ENCODE assay signal across 13 cellular contexts in genomic region chr22:40209945-40210485, GRCh38. TPM values are rescaled to one million over a fixed set of nuclear protein-coding genes. Genes with fewer than 3 reads are reported as not detected.
DNase-seq lines count a peak whose midpoint lies in the region; ATAC-seq and TF ChIP-seq lines count a peak whose summit lies in the region.
"Had no signal": no experiment of that assay in that cellular context is flagged by ENCODE, and none has a peak within 500 bp of the region (broad histone marks: within the 10 kb centered on the region; RNA-seq: fewer than 3 reads in every experiment).

No MANE protein-coding gene starts in this region.

- no peak overlapping the region for H3K4me3 ChIP-seq in gastroesophageal sphincter
- no peak overlapping the region for H3K4me3 ChIP-seq in sigmoid colon
- H3K4me3 ChIP-seq: adrenal gland, colonic mucosa, esophagus muscularis mucosa had no signal

- no peak overlapping the region for H3K4me3 Mint-ChIP-seq in activated naive CD4-positive, alpha-beta T cell treated with anti-CD3 and anti-CD28 coated beads for 36 hours
- H3K4me3 Mint-ChIP-seq in T-cell, result peak overlapping the region in 1 of 3 donors; percentile 67
- no peak overlapping the region for H3K4me3 Mint-ChIP-seq in glutamatergic neuron (ENCODE audit: unreplicated experiment)

- H3K27ac ChIP-seq in gastroesophageal sphincter, result peak overlapping the region in 1 of 4 donors; percentile 9
- no peak overlapping the region for H3K27ac ChIP-seq in sigmoid colon
- H3K27ac ChIP-seq: adrenal gland, colonic mucosa had no signal

- H3K9me3 Mint-ChIP-seq in activated naive CD4-positive, alpha-beta T cell treated with anti-CD3 and anti-CD28 coated beads, Interleukin-2, amount 50 U/mL, for 72 hours, result no peaks in the 10 kb centered on the region
- no peaks in the 10 kb centered on the region for H3K9me3 Mint-ChIP-seq in activated naive CD4-positive, alpha-beta T cell treated with anti-CD3 and anti-CD28 coated beads for 36 hours
- H3K9me3 Mint-ChIP-seq in T-cell, result no peaks in the 10 kb centered on the region
- H3K9me3 Mint-ChIP-seq in glutamatergic neuron (ENCODE audit: unreplicated experiment), result peaks cover 1% of the 10 kb centered on the region

- no peak for TF ChIP-seq EP300 in gastroesophageal sphincter (IDR thresholded peaks at IDR 0.05)
- no peak for TF ChIP-seq EP300 in sigmoid colon (IDR thresholded peaks at IDR 0.05)

- no peak for TF ChIP-seq CTCF in glutamatergic neuron (IDR thresholded peaks at IDR 0.05; ENCODE audit: partially characterized antibody, unreplicated experiment)
- no peak for TF ChIP-seq CTCF in gastroesophageal sphincter (IDR thresholded peaks at IDR 0.05)
- no peak for TF ChIP-seq CTCF in sigmoid colon (IDR thresholded peaks at IDR 0.05)

- intact Hi-C loops in activated naive CD4-positive, alpha-beta T cell treated with anti-CD3 and anti-CD28 coated beads for 36 hours (cut with micrococcal nuclease), result no loop called here
- intact Hi-C loops in sigmoid colon (cut with DNase I), result no loop called here

- CTCF ChIA-PET in activated naive CD4-positive, alpha-beta T cell treated with anti-CD3 and anti-CD28 coated beads for 36 hours (lab: Charles Lee), result interaction anchor here (0.8 to 0.9 kb wide), 2 partner anchors 138 to 171 kb away, joined by 3 to 4 read pairs; no protein-coding TSS in a partner anchor
- CTCF ChIA-PET in T-cell (lab: Charles Lee), result no interaction called here

- H3K27me3 ChIP-seq in gastroesophageal sphincter (no peaks in the 10 kb centered on the region), sigmoid colon (no peaks in the 10 kb centered on the region)
- H3K27me3 ChIP-seq: adrenal gland, colonic mucosa, esophagus muscularis mucosa had no signal

- DNase-seq in activated naive CD4-positive, alpha-beta T cell treated with anti-CD3 and anti-CD28 coated beads, Interleukin-2, amount 50 U/mL, for 72 hours (ENCODE audit: low spot score in 2 of 2), result no peak
- DNase-seq in activated naive CD4-positive, alpha-beta T cell treated with anti-CD3 and anti-CD28 coated beads for 36 hours, result no peak
- DNase-seq in T-cell (no peak), glutamatergic neuron (no peak), sigmoid colon (no peak)
- DNase-seq: colonic mucosa, GOT3, posterior cingulate gyrus had no signal

- H3K36me3 ChIP-seq in gastroesophageal sphincter (no peaks in the 10 kb centered on the region), sigmoid colon (no peaks in the 10 kb centered on the region)
- H3K36me3 ChIP-seq: adrenal gland, colonic mucosa, esophagus muscularis mucosa had no signal

- no peak for TF ChIP-seq POLR2A in gastroesophageal sphincter (IDR thresholded peaks at IDR 0.05)
- TF ChIP-seq POLR2A in sigmoid colon (IDR thresholded peaks at IDR 0.05), result no peak

- peak; percentile 28 to 86 for ATAC-seq in activated naive CD4-positive, alpha-beta T cell treated with anti-CD3 and anti-CD28 coated beads, Interleukin-2, amount 50 U/mL, for 72 hours
- peak; percentile 36 to 66 (median 51) for ATAC-seq in T-cell (replicated peaks in 1 of 4)
- ATAC-seq in GM18861 (IDR thresholded peaks at IDR 0.05; ENCODE audit: unreplicated experiment), result no peak
- ATAC-seq in gastroesophageal sphincter, result no peak
- ATAC-seq in GM19328 (IDR thresholded peaks at IDR 0.05; ENCODE audit: unreplicated experiment), result no peak

- peaks cover 67% of the 10 kb centered on the region for H3K4me1 Mint-ChIP-seq in activated naive CD4-positive, alpha-beta T cell treated with anti-CD3 and anti-CD28 coated beads for 36 hours (ENCODE audit: low read depth)
- H3K4me1 Mint-ChIP-seq in T-cell, result peaks cover 64 to 80% (median 79%) of the 10 kb centered on the region in 3 donors
- peaks cover 27% of the 10 kb centered on the region for H3K4me1 Mint-ChIP-seq in glutamatergic neuron (ENCODE audit: low read depth, unreplicated experiment)

- POLR2A ChIA-PET in T-cell (lab: Charles Lee), result no interaction called here

- WGBS in gastroesophageal sphincter (ENCODE audit: low coverage in 1 of 2), 2 donors, result 93% methylated on average over 4 of the region's 4 CpGs; no CpG with 5 or more reads in 1 of the 2 donors
- 71 to 94% methylated on average over 4 of the region's 4 CpGs for WGBS in sigmoid colon, 2 donors

- peaks cover 7 to 82% (median 26%) of the 10 kb centered on the region in 3 donors for H3K4me1 ChIP-seq in gastroesophageal sphincter
- H3K4me1 ChIP-seq in sigmoid colon, result peaks cover 0 to 85% (median 65%) of the 10 kb centered on the region in 4 donors
- H3K4me1 ChIP-seq: colonic mucosa had no signal

- H3K27me3 Mint-ChIP-seq in activated naive CD4-positive, alpha-beta T cell treated with anti-CD3 and anti-CD28 coated beads for 36 hours (ENCODE audit: low read depth), result no peaks in the 10 kb centered on the region
- no peaks in the 10 kb centered on the region for H3K27me3 Mint-ChIP-seq in T-cell
- H3K27me3 Mint-ChIP-seq in glutamatergic neuron (ENCODE audit: unreplicated experiment), result peaks cover 2% of the 10 kb centered on the region

- no peaks in the 10 kb centered on the region for H3K36me3 Mint-ChIP-seq in activated naive CD4-positive, alpha-beta T cell treated with anti-CD3 and anti-CD28 coated beads, Interleukin-2, amount 50 U/mL, for 72 hours
- peaks cover 2% of the 10 kb centered on the region for H3K36me3 Mint-ChIP-seq in activated naive CD4-positive, alpha-beta T cell treated with anti-CD3 and anti-CD28 coated beads for 36 hours (ENCODE audit: low read depth)
- peaks cover 14% of the 10 kb centered on the region for H3K36me3 Mint-ChIP-seq in T-cell
- H3K36me3 Mint-ChIP-seq in glutamatergic neuron (ENCODE audit: unreplicated experiment), result no peaks in the 10 kb centered on the region

- H3K9me3 ChIP-seq in gastroesophageal sphincter (no peaks in the 10 kb centered on the region), sigmoid colon (no peaks in the 10 kb centered on the region)
- H3K9me3 ChIP-seq: adrenal gland, colonic mucosa, esophagus muscularis mucosa had no signal

- H3K27ac Mint-ChIP-seq in activated naive CD4-positive, alpha-beta T cell treated with anti-CD3 and anti-CD28 coated beads, Interleukin-2, amount 50 U/mL, for 72 hours, result peak overlapping the region; percentile 32 to 72
- no peak overlapping the region for H3K27ac Mint-ChIP-seq in activated naive CD4-positive, alpha-beta T cell treated with anti-CD3 and anti-CD28 coated beads for 36 hours
- H3K27ac Mint-ChIP-seq in T-cell (peak overlapping the region; percentile 89), glutamatergic neuron (ENCODE audit: unreplicated experiment) (peak overlapping the region; percentile 52)

RNA-seq across cellular contexts. Expression of gene TNRC6B, which starts 32.3 kb away (rescaled TPM):
- 10 to 100 TPM; 57.7 to 63.2 TPM for total RNA-seq in activated naive CD4-positive, alpha-beta T cell treated with anti-CD3 and anti-CD28 coated beads, Interleukin-2, amount 50 U/mL, for 72 hours
- 10 to 100 TPM; 37.9 TPM for total RNA-seq in activated naive CD4-positive, alpha-beta T cell treated with anti-CD3 and anti-CD28 coated beads for 36 hours
- total RNA-seq in T-cell (100 to 1,000 TPM; 122 to 173 (median 143) TPM), glutamatergic neuron (ENCODE audit: unreplicated experiment) (62.0 TPM), gastroesophageal sphincter (10 to 100 TPM; 32.4 to 71.2 (median 60.7) TPM), sigmoid colon (10 to 100 TPM; 26.5 to 51.8 (median 28.1) TPM)
- 10 to 100 TPM in 1 of 3 donors, 1 to 10 TPM in 1, under 1 TPM in 1; 0.60 to 23.0 (median 9.2) TPM for polyA plus RNA-seq in sigmoid colon

Comparison
In these comparisons a context has a peak if more than half of its experiments do, and no peak if none do; other contexts are left out.
1. ATAC-seq: peak in activated naive CD4-positive, alpha-beta T cell treated with anti-CD3 and anti-CD28 coated beads, Interleukin-2, amount 50 U/mL, for 72 hours (2 of 2) and T-cell (4 of 4); none in GM18861 (single experiment), gastroesophageal sphincter (single experiment) and GM19328 (single experiment).